ENCODE assay signal across 1 cellular context in the genomic region with DNA sequence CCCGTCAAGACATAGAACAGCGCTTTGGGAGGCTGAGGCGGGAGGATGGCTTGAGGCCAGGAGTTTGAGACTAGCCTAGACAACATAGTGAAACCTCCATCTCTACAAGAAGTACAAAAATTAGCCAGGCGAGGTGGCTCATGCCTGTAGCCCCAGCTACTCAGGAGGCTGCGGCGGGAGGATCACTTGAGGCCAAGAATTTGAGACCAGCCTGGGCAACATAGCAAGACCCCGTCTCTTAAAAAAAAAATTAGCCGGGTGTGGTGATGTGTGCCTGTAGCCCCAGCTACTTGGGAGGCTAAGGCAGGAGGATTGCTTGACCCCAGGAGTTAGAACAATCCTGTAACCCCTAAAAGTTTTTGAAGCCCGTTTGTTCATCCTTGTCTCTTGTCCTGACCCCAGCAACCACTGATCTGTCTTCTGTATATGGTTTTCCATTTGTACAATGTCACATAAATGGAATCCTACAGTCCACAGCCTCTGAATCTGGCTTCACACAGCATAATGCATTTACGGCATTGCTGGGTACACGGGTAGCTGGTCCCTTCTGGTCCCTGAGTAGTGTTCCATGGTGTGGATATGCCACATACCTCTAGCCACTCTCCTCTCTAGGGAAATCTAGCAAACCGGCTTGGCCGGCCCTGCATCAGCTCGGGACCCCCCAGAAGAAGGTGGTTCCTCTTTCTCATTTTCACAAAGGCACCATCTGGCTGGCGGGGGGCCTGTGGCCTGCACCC.
TF ChIP-seq lines count a peak whose summit lies in the region.

No MANE protein-coding gene starts in this region.

TF ChIP-seq in GM23338, 12 proteins besides CTCF, POLR2A, EP300 and RAD21 (continued from another document):
- TF ChIP-seq POLR2AphosphoS5 (IDR thresholded peaks at IDR 0.05; ENCODE audit: low read depth) (no peak), JUNB (IDR thresholded peaks at IDR 0.05; ENCODE audit: unreplicated experiment) (no peak), ZNF331 (CRISPR knock-in tag; IDR thresholded peaks at IDR 0.05; ENCODE audit: low read depth) (no peak), ETS1 (IDR thresholded peaks at IDR 0.05) (no peak), STAT1 (IDR thresholded peaks at IDR 0.05; ENCODE audit: unreplicated experiment) (no peak), NANOG (IDR thresholded peaks at IDR 0.05; ENCODE audit: borderline replicate concordance) (no peak), ZNF114 (CRISPR knock-in tag; IDR thresholded peaks at IDR 0.05) (no peak), EZH2phosphoT487 (IDR thresholded peaks at IDR 0.05; ENCODE audit: unreplicated experiment) (no peak)
